12 cellular contexts compared by ENCODE assay signal in the genomic region with DNA sequence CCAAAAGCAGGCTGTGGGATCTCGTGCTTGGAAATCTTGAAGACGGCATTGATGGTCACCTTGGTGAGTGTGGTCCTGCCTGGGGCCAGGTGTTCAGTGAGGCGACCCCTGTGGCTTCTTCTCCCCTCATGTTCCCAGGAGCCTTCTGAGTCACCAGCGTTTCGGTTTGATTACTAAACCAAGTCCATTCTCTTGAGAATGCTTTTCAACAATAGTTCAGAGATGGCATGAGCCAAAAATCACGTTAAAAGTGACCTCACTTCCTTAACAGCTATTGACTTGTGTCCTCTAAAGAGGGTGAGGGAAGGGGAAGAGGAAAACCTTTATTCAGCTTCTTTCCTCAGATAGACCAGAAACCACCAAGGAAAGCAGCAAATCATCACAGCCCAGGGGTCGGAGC.
DNase-seq lines count a peak whose midpoint lies in the region; ATAC-seq, FAIRE-seq and TF ChIP-seq lines count a peak whose summit lies in the region.
"Had no signal": no experiment of that assay in that cellular context is flagged by ENCODE, and none has a peak within 500 bp of the region (broad histone marks: within the 10 kb centered on the region; RNA-seq: fewer than 3 reads in every experiment).

No MANE protein-coding gene starts in this region.

- intact Hi-C loops in adrenal gland (cut with DNase I) = no loop called here

- H3K9me3 ChIP-seq in gastroesophageal sphincter = no peaks in the 10 kb centered on the region
- H3K9me3 ChIP-seq in adrenal gland (replicated peaks in 1 of 3) = no peaks in the 10 kb centered on the region

- no peak for FAIRE-seq in GM12891 (lab: Jason Lieb, UNC)
- FAIRE-seq: islet of Langerhans had no signal

- TF ChIP-seq CTCF in GM20000 (IDR thresholded peaks at IDR 0.05; ENCODE audit: extremely low read depth, missing control alignments) (no peak), gastroesophageal sphincter (IDR thresholded peaks at IDR 0.05) (no peak), adrenal gland (IDR thresholded peaks at IDR 0.05) (no peak)

- H3K27ac ChIP-seq in gastroesophageal sphincter (no peak overlapping the region), adrenal gland (no peak overlapping the region)

- TF ChIP-seq POLR2A in GM12891 (IDR thresholded peaks at IDR 0.05; ENCODE audit: low read depth, low read length) = no peak
- TF ChIP-seq POLR2A in gastroesophageal sphincter (IDR thresholded peaks at IDR 0.05) = no peak
- no peak for TF ChIP-seq POLR2A in adrenal gland (IDR thresholded peaks at IDR 0.05)

- WGBS in gastroesophageal sphincter (ENCODE audit: low coverage in 1 of 2), 2 donors = 65 to 78% methylated on average over 6 to 7 of the region's 7 CpGs
- 58 to 71% (median 64%) methylated on average over 7 of the region's 7 CpGs for WGBS in adrenal gland, 4 donors

- peak; percentile 81 for ATAC-seq in HG03442 (IDR thresholded peaks at IDR 0.05; ENCODE audit: unreplicated experiment)
- ATAC-seq in GM19467 (IDR thresholded peaks at IDR 0.05; ENCODE audit: unreplicated experiment) = no peak
- ATAC-seq in gastroesophageal sphincter = no peak

- no peak for TF ChIP-seq EP300 in gastroesophageal sphincter (IDR thresholded peaks at IDR 0.05)

- H3K4me3 ChIP-seq in gastroesophageal sphincter (no peak overlapping the region), adrenal gland (no peak overlapping the region)

- DNase-seq in GM12891 (ENCODE audit: insufficient read length, low spot score) = peak; percentile 13
- DNase-seq in GM20000 (ENCODE audit: low spot score) = peak; percentile 15
- DNase-seq in dermis blood vessel endothelial cell = peak; percentile 58
- no peak for DNase-seq in GF-D8 (lab: John Stamatoyannopoulos, UW)
- DNase-seq in adrenal gland = no peak
- DNase-seq: activated T-cell treated with anti-CD3 and anti-CD28 coated beads, Interleukin-2, amount 50 U/mL, for 4 hours; DMS153; NCI-H524 treated with DMSO at 0.1 percent for 48 hours had no signal

- no peaks in the 10 kb centered on the region for H3K36me3 ChIP-seq in gastroesophageal sphincter
- H3K36me3 ChIP-seq in adrenal gland (replicated peaks in 1 of 2) = no peaks in the 10 kb centered on the region

- H3K4me1 ChIP-seq in gastroesophageal sphincter = no peaks in the 10 kb centered on the region
- H3K4me1 ChIP-seq in adrenal gland (replicated peaks in 1 of 2) = no peaks in the 10 kb centered on the region

- H3K27me3 ChIP-seq in gastroesophageal sphincter = no peaks in the 10 kb centered on the region
- no peaks in the 10 kb centered on the region for H3K27me3 ChIP-seq in adrenal gland

TF ChIP-seq in GM12891, 5 proteins besides CTCF, POLR2A, EP300 and RAD21:
- TF ChIP-seq SPI1 (IDR thresholded peaks at IDR 0.05; ENCODE audit: low read depth, low read length) = 0 out of 2 replicates have a peak, but pooled peaks have one; percentile 18
- no peak for TF ChIP-seq TAF1 (IDR thresholded peaks at IDR 0.05; ENCODE audit: low read depth, low read length)
- TF ChIP-seq PAX5 (IDR thresholded peaks at IDR 0.05; ENCODE audit: insufficient read depth, low read length, severe bottlenecking) = no peak
TF ChIP-seq in GM12891: peak in this region for 1.

Comparison
In these comparisons a context has a peak if more than half of its experiments do, and no peak if none do; other contexts are left out.
1. DNase-seq: peak in GM12891 (single experiment), GM20000 (single experiment) and dermis blood vessel endothelial cell (single experiment); none in GF-D8 (single experiment) and adrenal gland (0 of 7).